ENCODE assay signal across 1 cellular context in the genomic region with DNA sequence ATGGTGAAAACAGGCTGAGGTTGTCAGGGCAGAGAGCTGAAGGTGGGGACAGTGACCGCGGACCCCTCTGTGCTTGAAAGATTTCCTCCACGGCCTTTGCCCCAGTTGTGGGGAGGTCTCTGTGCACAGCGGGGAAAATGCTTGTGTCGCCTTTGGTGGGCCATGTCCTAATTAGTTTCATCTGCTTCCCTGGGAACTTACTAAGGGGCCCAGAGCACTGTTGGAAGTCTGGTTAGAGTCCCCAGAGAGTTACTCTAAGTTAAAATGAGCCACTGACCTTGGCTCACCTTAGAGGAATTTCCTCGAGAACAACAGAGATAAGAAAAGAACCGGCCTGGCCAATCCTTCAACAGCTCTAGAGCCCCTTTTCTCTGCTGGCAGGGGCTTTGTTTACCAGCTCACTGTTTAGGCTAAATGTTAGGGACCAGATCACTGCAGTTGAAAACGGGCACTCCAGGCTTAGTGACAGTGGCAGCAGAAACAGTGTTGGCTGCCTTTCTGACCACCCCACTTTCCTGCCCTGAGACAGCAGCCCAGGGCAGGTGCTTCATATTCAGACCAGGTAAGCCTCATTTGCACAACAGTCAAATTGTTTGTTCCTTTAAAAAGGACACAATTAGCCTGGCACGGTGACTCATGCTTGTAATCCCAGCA.
TF ChIP-seq lines count a peak whose summit lies in the region.

No MANE protein-coding gene starts in this region.

TF ChIP-seq in HepG2, 621 proteins besides CTCF, POLR2A, EP300 and RAD21:
- TF ChIP-seq, protein P1, sequence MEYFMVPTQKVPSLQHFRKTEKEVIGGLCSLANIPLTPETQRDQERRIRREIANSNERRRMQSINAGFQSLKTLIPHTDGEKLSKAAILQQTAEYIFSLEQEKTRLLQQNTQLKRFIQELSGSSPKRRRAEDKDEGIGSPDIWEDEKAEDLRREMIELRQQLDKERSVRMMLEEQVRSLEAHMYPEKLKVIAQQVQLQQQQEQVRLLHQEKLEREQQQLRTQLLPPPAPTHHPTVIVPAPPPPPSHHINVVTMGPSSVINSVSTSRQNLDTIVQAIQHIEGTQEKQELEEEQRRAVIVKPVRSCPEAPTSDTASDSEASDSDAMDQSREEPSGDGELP (IDR thresholded peaks at IDR 0.05; ENCODE audit: borderline replicate concordance, low read depth), result no peak
- TF ChIP-seq FOSL2 (CRISPR knock-in tag; IDR thresholded peaks at IDR 0.05), result 0 out of 2 replicates have a peak, but pooled peaks have one; percentile 10
- TF ChIP-seq, protein P2, sequence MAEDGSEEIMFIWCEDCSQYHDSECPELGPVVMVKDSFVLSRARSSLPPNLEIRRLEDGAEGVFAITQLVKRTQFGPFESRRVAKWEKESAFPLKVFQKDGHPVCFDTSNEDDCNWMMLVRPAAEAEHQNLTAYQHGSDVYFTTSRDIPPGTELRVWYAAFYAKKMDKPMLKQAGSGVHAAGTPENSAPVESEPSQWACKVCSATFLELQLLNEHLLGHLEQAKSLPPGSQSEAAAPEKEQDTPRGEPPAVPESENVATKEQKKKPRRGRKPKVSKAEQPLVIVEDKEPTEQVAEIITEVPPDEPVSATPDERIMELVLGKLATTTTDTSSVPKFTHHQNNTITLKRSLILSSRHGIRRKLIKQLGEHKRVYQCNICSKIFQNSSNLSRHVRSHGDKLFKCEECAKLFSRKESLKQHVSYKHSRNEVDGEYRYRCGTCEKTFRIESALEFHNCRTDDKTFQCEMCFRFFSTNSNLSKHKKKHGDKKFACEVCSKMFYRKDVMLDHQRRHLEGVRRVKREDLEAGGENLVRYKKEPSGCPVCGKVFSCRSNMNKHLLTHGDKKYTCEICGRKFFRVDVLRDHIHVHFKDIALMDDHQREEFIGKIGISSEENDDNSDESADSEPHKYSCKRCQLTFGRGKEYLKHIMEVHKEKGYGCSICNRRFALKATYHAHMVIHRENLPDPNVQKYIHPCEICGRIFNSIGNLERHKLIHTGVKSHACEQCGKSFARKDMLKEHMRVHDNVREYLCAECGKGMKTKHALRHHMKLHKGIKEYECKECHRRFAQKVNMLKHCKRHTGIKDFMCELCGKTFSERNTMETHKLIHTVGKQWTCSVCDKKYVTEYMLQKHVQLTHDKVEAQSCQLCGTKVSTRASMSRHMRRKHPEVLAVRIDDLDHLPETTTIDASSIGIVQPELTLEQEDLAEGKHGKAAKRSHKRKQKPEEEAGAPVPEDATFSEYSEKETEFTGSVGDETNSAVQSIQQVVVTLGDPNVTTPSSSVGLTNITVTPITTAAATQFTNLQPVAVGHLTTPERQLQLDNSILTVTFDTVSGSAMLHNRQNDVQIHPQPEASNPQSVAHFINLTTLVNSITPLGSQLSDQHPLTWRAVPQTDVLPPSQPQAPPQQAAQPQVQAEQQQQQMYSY (CRISPR knock-in tag; IDR thresholded peaks at IDR 0.05), result no peak
